In the genomic region with DNA sequence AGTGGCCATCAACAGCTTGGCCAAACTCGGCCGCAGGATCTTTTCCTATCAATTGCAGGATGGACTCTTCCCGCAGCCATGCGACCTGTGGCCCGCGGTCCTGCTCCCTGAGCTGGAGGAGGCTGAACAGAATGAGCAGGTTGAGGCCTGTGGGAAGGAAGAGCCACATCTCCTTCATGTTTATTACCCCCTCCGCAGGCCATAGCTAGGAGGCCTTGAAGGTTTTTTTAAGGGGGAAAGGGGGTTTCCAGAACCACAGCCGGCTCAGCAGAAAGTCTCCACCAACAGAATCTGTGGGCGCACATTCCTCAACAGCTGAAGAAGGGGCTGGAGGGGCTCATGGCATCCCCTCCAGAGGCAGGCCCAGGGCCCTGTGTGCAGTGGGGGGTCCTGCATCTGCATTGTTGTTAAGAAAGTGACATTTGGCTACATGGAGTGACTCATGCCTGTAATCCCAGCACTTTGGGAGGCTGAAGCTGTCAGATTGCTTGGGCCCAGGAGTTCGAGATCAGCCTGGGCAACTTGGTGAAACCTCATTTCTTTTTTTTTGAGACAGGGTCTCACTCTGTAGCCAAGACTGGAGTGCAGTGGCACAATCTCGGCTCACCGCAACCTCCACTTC, we compare ENCODE assay signal across 8 cellular contexts. TPM values are rescaled to one million over a fixed set of nuclear protein-coding genes. Genes with fewer than 3 reads are reported as not detected.
DNase-seq lines count a peak whose midpoint lies in the region; ATAC-seq, FAIRE-seq and TF ChIP-seq lines count a peak whose summit lies in the region.

No MANE protein-coding gene starts in this region.

- peak overlapping the region; percentile 90 for H3K4me3 Mint-ChIP-seq in CD4-positive, alpha-beta T cell
- peak overlapping the region; percentile 83 to 94 (median 90) for H3K4me3 Mint-ChIP-seq in naive thymus-derived CD8-positive, alpha-beta T cell

- no peaks in the 10 kb centered on the region for H3K9me3 ChIP-seq in CD4-positive, alpha-beta T cell (ENCODE audit: control insufficient read depth, low read length)
- H3K9me3 ChIP-seq in ascending aorta, result no peaks in the 10 kb centered on the region

- no peaks in the 10 kb centered on the region for H3K27me3 Mint-ChIP-seq in CD4-positive, alpha-beta T cell
- no peaks in the 10 kb centered on the region for H3K27me3 Mint-ChIP-seq in naive thymus-derived CD8-positive, alpha-beta T cell

- CTCF ChIA-PET in CD4-positive, alpha-beta T cell (lab: Charles Lee), result interaction anchor here (1.1 to 1.2 kb wide), 2 partner anchors 28 to 205 kb away, joined by 3 to 8 read pairs; no protein-coding TSS in a partner anchor

- H3K27ac ChIP-seq in CD4-positive, alpha-beta T cell (ENCODE audit: low read depth, low read length), result no peak overlapping the region
- H3K27ac ChIP-seq in ascending aorta, result peak overlapping the region in 1 of 2 donors; percentile 20

- peak; percentile 47 for ATAC-seq in CD4-positive, alpha-beta T cell (ENCODE audit: poor library complexity)
- peak; percentile 71 to 88 for ATAC-seq in naive thymus-derived CD8-positive, alpha-beta T cell

- H3K9me3 Mint-ChIP-seq in CD4-positive, alpha-beta T cell, result no peaks in the 10 kb centered on the region
- H3K9me3 Mint-ChIP-seq in naive thymus-derived CD8-positive, alpha-beta T cell, result no peaks in the 10 kb centered on the region

- no peak for TF ChIP-seq CTCF in CD4-positive, alpha-beta T cell (IDR thresholded peaks at IDR 0.05)
- no peak for TF ChIP-seq CTCF in ascending aorta (IDR thresholded peaks at IDR 0.05)

- H3K4me3 ChIP-seq in H7 (ENCODE audit: insufficient read depth, low read depth, low read length) (peak overlapping the region; percentile 40), ascending aorta (peak overlapping the region; percentile 22 to 63)

- H3K4me1 Mint-ChIP-seq in CD4-positive, alpha-beta T cell (ENCODE audit: low read depth), result peaks cover 16% of the 10 kb centered on the region
- H3K4me1 Mint-ChIP-seq in naive thymus-derived CD8-positive, alpha-beta T cell, result peaks cover 11 to 28% (median 17%) of the 10 kb centered on the region in 4 donors

- H3K4me1 ChIP-seq in ascending aorta, result peaks cover 4 to 15% of the 10 kb centered on the region in 2 donors

- peak in 2 of 10 experiments; percentile 3 for DNase-seq in CD4-positive, alpha-beta T cell
- peak; percentile 84 for DNase-seq in H7
- DNase-seq in ascending aorta (ENCODE audit: low spot score in 2 of 2), result no peak
- peak in 7 of 10 donors; percentile 29 to 53 (median 46) for DNase-seq in naive thymus-derived CD8-positive, alpha-beta T cell
- no peak for DNase-seq in T1000 (lab: John Stamatoyannopoulos, UW)
- DNase-seq in RCC 7860 (ENCODE audit: low spot score), result no peak
- no peak for DNase-seq in NCI-H82 treated with DMSO at 0.1 percent for 48 hours (lab: John Stamatoyannopoulos, UW; ENCODE audit: unreplicated experiment)
- no peak for DNase-seq in DMS 273 (lab: John Stamatoyannopoulos, UW; ENCODE audit: unreplicated experiment)

- POLR2A ChIA-PET in CD4-positive, alpha-beta T cell (lab: Charles Lee), result no interaction called here
- POLR2A ChIA-PET in naive thymus-derived CD8-positive, alpha-beta T cell (lab: Charles Lee), result interaction anchor here (0.5 to 1.3 kb wide), 3 partner anchors 8 to 36 kb away, joined by 3 to 4 read pairs (median 3); no protein-coding TSS in a partner anchor

- no peak for FAIRE-seq in RCC 7860 (lab: Jason Lieb, UNC)

- intact Hi-C loops in CD4-positive, alpha-beta T cell (cut with DNase I, micrococcal nuclease), result loop anchor here in 1 of 2 experiments (1.0 kb wide), 1 partner anchor 25 kb away; a partner anchor contains a TSS
- intact Hi-C loops in ascending aorta (cut with DNase I), result no loop called here

- H3K27me3 ChIP-seq in CD4-positive, alpha-beta T cell (ENCODE audit: control insufficient read depth, insufficient read depth, low read length), result no peaks in the 10 kb centered on the region
- no peaks in the 10 kb centered on the region for H3K27me3 ChIP-seq in H7 (ENCODE audit: control insufficient read depth, insufficient read depth, low read length)
- H3K27me3 ChIP-seq in ascending aorta, result no peaks in the 10 kb centered on the region

- no peaks in the 10 kb centered on the region for H3K36me3 ChIP-seq in H7 (replicated peaks; ENCODE audit: control insufficient read depth, insufficient read depth, low read length)
- no peaks in the 10 kb centered on the region for H3K36me3 ChIP-seq in ascending aorta

- H3K36me3 Mint-ChIP-seq in CD4-positive, alpha-beta T cell (ENCODE audit: low read depth), result no peaks in the 10 kb centered on the region
- H3K36me3 Mint-ChIP-seq in naive thymus-derived CD8-positive, alpha-beta T cell, result no peaks in the 10 kb centered on the region

- H3K27ac Mint-ChIP-seq in CD4-positive, alpha-beta T cell, result peak overlapping the region; percentile 84
- peak overlapping the region; percentile 87 to 96 (median 92) for H3K27ac Mint-ChIP-seq in naive thymus-derived CD8-positive, alpha-beta T cell

RNA-seq across cellular contexts. Expression of a gene that starts 25.2 kb away (rescaled TPM):
- 10 to 100 TPM; 14.3 to 14.4 TPM for total RNA-seq in CD4-positive, alpha-beta T cell
- 2.3 and 2.8 TPM in 2 replicates for total RNA-seq in H7 (2014; rRNA removed; shearing (Covaris generic))
- total RNA-seq in ascending aorta, result 32.7 TPM
- 10 to 100 TPM; 38.0 to 40.3 TPM for total RNA-seq in naive thymus-derived CD8-positive, alpha-beta T cell
- polyA plus RNA-seq in naive thymus-derived CD8-positive, alpha-beta T cell, result 1 to 10 TPM; 2.5 to 6.8 (median 4.1) TPM

RNA-seq across cellular contexts. Expression of a gene that starts 55.7 kb away (rescaled TPM):
- under 1 TPM; 0.17 to 0.27 TPM for total RNA-seq in CD4-positive, alpha-beta T cell
- not detected in 2 replicates for total RNA-seq in H7 (2014; rRNA removed; shearing (Covaris generic))
- total RNA-seq in ascending aorta, result 1.4 TPM
- 1 to 10 TPM in 1 of 2 experiments, under 1 TPM in 1; 0.22 to 1.1 TPM for total RNA-seq in naive thymus-derived CD8-positive, alpha-beta T cell
- under 1 TPM; 0.57 to 0.77 (median 0.74) TPM for polyA plus RNA-seq in naive thymus-derived CD8-positive, alpha-beta T cell

Comparison
In these comparisons a context has a peak if more than half of its experiments do, and no peak if none do; other contexts are left out.
1. DNase-seq: peak in H7 (single experiment) and naive thymus-derived CD8-positive, alpha-beta T cell (7 of 10); none in ascending aorta (0 of 2), T1000 (single experiment), RCC 7860 (single experiment), NCI-H82 treated with DMSO at 0.1 percent for 48 hours (single experiment) and DMS 273 (single experiment).